In genomic region chr11:35791088-35791958, GRCh38 we compare ENCODE assay signal across 17 cellular contexts.
DNase-seq lines count a peak whose midpoint lies in the region; ATAC-seq and TF ChIP-seq lines count a peak whose summit lies in the region.
"Had no signal": no experiment of that assay in that cellular context is flagged by ENCODE, and none has a peak within 500 bp of the region (broad histone marks: within the 10 kb centered on the region; RNA-seq: fewer than 3 reads in every experiment).

No MANE protein-coding gene starts in this region.

- no peak overlapping the region for H2AFZ ChIP-seq in SK-N-SH (ENCODE audit: low read depth)

- peaks cover 33 to 34% of the 10 kb centered on the region in 2 experiments; a peak in 3 of 4 replicates for H3K4me1 ChIP-seq in SK-N-SH (ENCODE audit: control insufficient read depth in 1 of 2, insufficient read depth in 2 of 2, low read depth in 1 of 2, low read length in 1 of 2)
- peaks cover 16% of the 10 kb centered on the region for H3K4me1 ChIP-seq in psoas muscle
- no peaks in the 10 kb centered on the region for H3K4me1 ChIP-seq in HAP-1
- H3K4me1 ChIP-seq: Peyer's patch had no signal

- no peak for TF ChIP-seq RAD21 in SK-N-SH (IDR thresholded peaks at IDR 0.05; ENCODE audit: low read length)

- no peak overlapping the region for H3K4me2 ChIP-seq in SK-N-SH
- H3K4me2 ChIP-seq: KMS-11 had no signal

- no peaks in the 10 kb centered on the region for H3K9me2 ChIP-seq in SK-N-SH

- POLR2A ChIA-PET in SK-N-SH (lab: Yijun Ruan, JAX), result interaction anchor here (0.8 kb wide), 1 partner anchor 22 kb away, joined by 3 read pairs; no protein-coding TSS in a partner anchor

- no peak overlapping the region for H3K9ac ChIP-seq in SK-N-SH
- H3K9ac ChIP-seq: KMS-11 had no signal

- H3K27me3 ChIP-seq in SK-N-SH (ENCODE audit: insufficient read depth), result no peaks in the 10 kb centered on the region
- no peaks in the 10 kb centered on the region for H3K27me3 ChIP-seq in psoas muscle (ENCODE audit: insufficient read depth in 3 of 3, low read length in 2 of 3)
- H3K27me3 ChIP-seq in HAP-1 (ENCODE audit: low read depth), result no peaks in the 10 kb centered on the region
- H3K27me3 ChIP-seq: Peyer's patch had no signal

- no peaks in the 10 kb centered on the region for H4K20me1 ChIP-seq in SK-N-SH (ENCODE audit: insufficient read depth)

- H3K9me3 ChIP-seq in SK-N-SH (no peaks in the 10 kb centered on the region), psoas muscle (no peaks in the 10 kb centered on the region), HAP-1 (no peaks in the 10 kb centered on the region)
- H3K9me3 ChIP-seq: Peyer's patch had no signal

- TF ChIP-seq EP300 in SK-N-SH (IDR thresholded peaks at IDR 0.05; ENCODE audit: borderline replicate concordance in 1 of 2, low read depth in 1 of 2, low read length in 1 of 2), result peak in 1 of 2 experiments; percentile 41; a peak in 1 of 4 replicates

- H3F3A ChIP-seq in SK-N-SH (replicated peaks; ENCODE audit: insufficient read depth), result peaks cover 18% of the 10 kb centered on the region

- CTCF ChIA-PET in SK-N-SH (lab: Yijun Ruan, JAX), result interaction anchor here (1.1 to 2.4 kb wide), 3 partner anchors 31 to 468 kb away, joined by 3 to 16 read pairs (median 4); no protein-coding TSS in a partner anchor

- peaks cover 9% of the 10 kb centered on the region; the same call in 1 of the 2 replicates for H3K79me2 ChIP-seq in SK-N-SH (ENCODE audit: insufficient read depth)

- intact Hi-C loops in psoas muscle (cut with DNase I), result loop anchor here in 1 of 2 donors (10.0 kb wide), 1 partner anchor 177 kb away; the partner anchor contains the start of gene FJX1

- 75% methylated on average over 6 of the region's 6 CpGs for WGBS in SK-N-SH (ENCODE audit: low lambda C conversion rate)
- WGBS in psoas muscle, 3 donors, result 45 to 65% (median 47%) methylated on average over 6 of the region's 6 CpGs

- DNase-seq in SK-N-SH, result peak; percentile 45
- peak; percentile 62 for DNase-seq in NCI-H187 treated with DMSO at 0.1 percent for 48 hours (lab: John Stamatoyannopoulos, UW)
- peak; percentile 35 for DNase-seq in SK-N-DZ (ENCODE audit: low spot score)
- no peak for DNase-seq in psoas muscle
- DNase-seq in HAP-1 (ENCODE audit: low spot score in 2 of 2), result no peak
- DNase-seq: activated effector memory CD4-positive, alpha-beta T cell treated with Interleukin-2 at 50 U/mL for 16 hours; aorta; cortex of kidney; natural killer cell; NCI-H2227 treated with DMSO at 0.1 percent for 48 hours; Peyer's patch; T-helper 1 cell had no signal

- H3K36me3 ChIP-seq in SK-N-SH (replicated peaks in 1 of 2; ENCODE audit: control insufficient read depth in 1 of 2, insufficient read depth in 2 of 2, low read length in 1 of 2) (peaks cover 0 to 3% of the 10 kb centered on the region in 2 experiments), psoas muscle (ENCODE audit: insufficient read depth in 1 of 2, low read depth in 1 of 2) (peaks cover 0 to 2% of the 10 kb centered on the region in 2 donors), HAP-1 (replicated peaks) (no peaks in the 10 kb centered on the region)
- H3K36me3 ChIP-seq: Peyer's patch had no signal

- no peak overlapping the region for H3K4me3 ChIP-seq in SK-N-SH (ENCODE audit: low read depth in 2 of 2, low read length in 1 of 2)
- H3K4me3 ChIP-seq in psoas muscle, result no peak overlapping the region
- no peak overlapping the region for H3K4me3 ChIP-seq in HAP-1
- H3K4me3 ChIP-seq: Peyer's patch had no signal

- in situ Hi-C loops in HAP-1 (cut with MboI; ENCODE audit: low sequenced_read_pairs), result no loop called here

- TF ChIP-seq CTCF in SK-N-SH (IDR thresholded peaks at IDR 0.05), result no peak
- no peak for TF ChIP-seq CTCF in psoas muscle (IDR thresholded peaks at IDR 0.05)

- ATAC-seq in SK-N-SH treated with all-trans-retinoic acid at 6 μM for 48 hours, result no peak
- peak in 3 of 4 donors; percentile 34 to 64 (median 57) for ATAC-seq in psoas muscle
- ATAC-seq in GM21723 (IDR thresholded peaks at IDR 0.05; ENCODE audit: unreplicated experiment), result no peak
- no peak for ATAC-seq in HG03025 (IDR thresholded peaks at IDR 0.05; ENCODE audit: low FRiP score, unreplicated experiment)
- ATAC-seq: natural killer cell had no signal

- H3K27ac ChIP-seq in SK-N-SH (ENCODE audit: low read depth in 2 of 2, low read length in 1 of 2) (peak overlapping the region in 1 of 2 experiments; percentile 40; a peak in 1 of 4 replicates), psoas muscle (no peak overlapping the region)
- H3K27ac ChIP-seq: HL-60, KMS-11, Peyer's patch had no signal

TF ChIP-seq in SK-N-SH, 30 proteins besides CTCF, POLR2A, EP300 and RAD21:
- TF ChIP-seq RCOR1 (IDR thresholded peaks at IDR 0.05; ENCODE audit: low read length), result peak; percentile 26; the same call in 1 of the 2 replicates
- peak; percentile 50 for TF ChIP-seq GATA2 (CRISPR knock-in tag; IDR thresholded peaks at IDR 0.05)
- peak; percentile 69 for TF ChIP-seq FOXJ3 (CRISPR knock-in tag; IDR thresholded peaks at IDR 0.05)
- TF ChIP-seq REST (IDR thresholded peaks at IDR 0.05; ENCODE audit: low read depth, low read length), result no peak
TF ChIP-seq in SK-N-SH: peak in this region for 3.

TF ChIP-seq in SK-N-SH treated with all-trans-retinoic acid at 6 μM for 48 hours, 23 proteins besides CTCF, POLR2A, EP300 and RAD21:
- TF ChIP-seq ZNF8 (CRISPR knock-in tag; IDR thresholded peaks at IDR 0.05) (no peak), PATZ1 (CRISPR knock-in tag; IDR thresholded peaks at IDR 0.05; ENCODE audit: borderline replicate concordance) (no peak), ZFP30 (CRISPR knock-in tag; IDR thresholded peaks at IDR 0.05) (no peak), ZNF70 (CRISPR knock-in tag; IDR thresholded peaks at IDR 0.05) (no peak), PPARA (CRISPR knock-in tag; IDR thresholded peaks at IDR 0.05; ENCODE audit: borderline replicate concordance) (no peak), CSDC2 (CRISPR knock-in tag; IDR thresholded peaks at IDR 0.05) (no peak)
- TF ChIP-seq, protein P1, sequence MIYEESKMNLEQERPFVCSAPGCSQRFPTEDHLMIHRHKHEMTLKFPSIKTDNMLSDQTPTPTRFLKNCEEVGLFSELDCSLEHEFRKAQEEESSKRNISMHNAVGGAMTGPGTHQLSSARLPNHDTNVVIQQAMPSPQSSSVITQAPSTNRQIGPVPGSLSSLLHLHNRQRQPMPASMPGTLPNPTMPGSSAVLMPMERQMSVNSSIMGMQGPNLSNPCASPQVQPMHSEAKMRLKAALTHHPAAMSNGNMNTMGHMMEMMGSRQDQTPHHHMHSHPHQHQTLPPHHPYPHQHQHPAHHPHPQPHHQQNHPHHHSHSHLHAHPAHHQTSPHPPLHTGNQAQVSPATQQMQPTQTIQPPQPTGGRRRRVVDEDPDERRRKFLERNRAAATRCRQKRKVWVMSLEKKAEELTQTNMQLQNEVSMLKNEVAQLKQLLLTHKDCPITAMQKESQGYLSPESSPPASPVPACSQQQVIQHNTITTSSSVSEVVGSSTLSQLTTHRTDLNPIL (CRISPR knock-in tag; IDR thresholded peaks at IDR 0.05; ENCODE audit: low read depth), result no peak
- TF ChIP-seq, protein P2, sequence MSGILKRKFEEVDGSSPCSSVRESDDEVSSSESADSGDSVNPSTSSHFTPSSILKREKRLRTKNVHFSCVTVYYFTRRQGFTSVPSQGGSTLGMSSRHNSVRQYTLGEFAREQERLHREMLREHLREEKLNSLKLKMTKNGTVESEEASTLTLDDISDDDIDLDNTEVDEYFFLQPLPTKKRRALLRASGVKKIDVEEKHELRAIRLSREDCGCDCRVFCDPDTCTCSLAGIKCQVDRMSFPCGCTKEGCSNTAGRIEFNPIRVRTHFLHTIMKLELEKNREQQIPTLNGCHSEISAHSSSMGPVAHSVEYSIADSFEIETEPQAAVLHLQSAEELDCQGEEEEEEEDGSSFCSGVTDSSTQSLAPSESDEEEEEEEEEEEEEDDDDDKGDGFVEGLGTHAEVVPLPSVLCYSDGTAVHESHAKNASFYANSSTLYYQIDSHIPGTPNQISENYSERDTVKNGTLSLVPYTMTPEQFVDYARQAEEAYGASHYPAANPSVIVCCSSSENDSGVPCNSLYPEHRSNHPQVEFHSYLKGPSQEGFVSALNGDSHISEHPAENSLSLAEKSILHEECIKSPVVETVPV (CRISPR knock-in tag; IDR thresholded peaks at IDR 0.05), result no peak

Comparison
In these comparisons a context has a peak if more than half of its experiments do, and no peak if none do; other contexts are left out.
1. DNase-seq: peak in SK-N-SH (single experiment), NCI-H187 treated with DMSO at 0.1 percent for 48 hours (single experiment) and SK-N-DZ (single experiment); none in psoas muscle (0 of 2) and HAP-1 (0 of 2).
2. ATAC-seq: peak in psoas muscle (3 of 4); none in SK-N-SH treated with all-trans-retinoic acid at 6 μM for 48 hours (single experiment), GM21723 (single experiment) and HG03025 (single experiment).